In the genomic region with DNA sequence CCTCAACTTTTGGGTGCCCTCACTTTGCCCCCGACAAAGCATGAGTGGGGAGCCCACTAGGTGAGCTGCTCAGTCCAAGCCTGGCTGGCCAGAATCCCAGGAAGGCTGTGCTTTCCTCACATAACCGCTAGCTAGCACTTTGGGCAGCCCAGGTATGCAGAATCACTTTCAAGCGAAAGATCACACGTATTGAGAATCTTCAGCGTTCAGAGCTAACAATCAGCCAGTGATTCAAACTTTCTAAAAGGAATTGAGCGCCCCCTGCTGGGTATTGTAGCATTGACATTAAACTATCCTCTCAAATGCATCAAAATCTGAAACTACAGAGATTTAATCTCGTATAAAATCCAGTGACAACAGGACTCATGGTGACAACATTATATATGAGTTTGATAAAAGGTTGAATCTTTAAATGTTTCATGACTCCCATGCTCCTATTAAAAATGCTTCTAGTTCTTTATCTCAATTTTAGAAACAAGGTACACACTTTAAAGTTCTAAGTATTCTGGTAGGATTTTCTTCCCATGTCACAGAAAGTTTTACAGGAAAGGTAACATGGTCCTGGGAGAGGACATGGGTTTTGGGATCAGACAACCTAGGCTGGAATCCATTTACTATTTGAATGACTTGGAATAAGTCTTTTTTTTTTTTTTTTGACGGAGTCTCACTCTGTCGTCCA, we compare ENCODE assay signal across 9 cellular contexts. TPM values are rescaled to one million over a fixed set of nuclear protein-coding genes. Genes with fewer than 3 reads are reported as not detected.
DNase-seq lines count a peak whose midpoint lies in the region; ATAC-seq and TF ChIP-seq lines count a peak whose summit lies in the region.
"Had no signal": no experiment of that assay in that cellular context is flagged by ENCODE, and none has a peak within 500 bp of the region (broad histone marks: within the 10 kb centered on the region; RNA-seq: fewer than 3 reads in every experiment).

No MANE protein-coding gene starts in this region.

- peak; percentile 70 to 78 for TF ChIP-seq CTCF in Caco-2 (IDR thresholded peaks at IDR 0.05; ENCODE audit: insufficient read depth in 1 of 2, low read depth in 1 of 2, low read length in 1 of 2, severe bottlenecking in 1 of 2, unreplicated experiment in 1 of 2)
- peak; percentile 60 for TF ChIP-seq CTCF in HFF-Myc (IDR thresholded peaks at IDR 0.05; ENCODE audit: low read depth, low read length, missing control alignments)
- TF ChIP-seq CTCF in coronary artery (IDR thresholded peaks at IDR 0.05), result peak; percentile 66
- TF ChIP-seq CTCF in lower leg skin (IDR thresholded peaks at IDR 0.05), result no peak

- POLR2A ChIA-PET in Caco-2 (lab: Charles Lee), result interaction anchor here (0.8 to 1.6 kb wide), 6 partner anchors 12 to 165 kb away, joined by 3 to 11 read pairs (median 6); partner anchors contain the start of genes AMOTL2, ANAPC13 and CEP63

- CTCF ChIA-PET in Caco-2 (lab: Charles Lee), result interaction anchor here (0.6 to 3.9 kb wide), 26 partner anchors 12 to 954 kb away, joined by 3 to 37 read pairs (median 4); partner anchors contain the start of genes AMOTL2, ANAPC13 and CEP63

- no peaks in the 10 kb centered on the region for H3K9me3 Mint-ChIP-seq in Caco-2 (ENCODE audit: unreplicated experiment)
- H3K9me3 Mint-ChIP-seq in activated CD4-positive, alpha-beta T cell treated with anti-CD3 and anti-CD28 coated beads, Interleukin-2, amount 10 ng/mL, durations not matched to agents 24 days and 14 days, result no peaks in the 10 kb centered on the region
- H3K9me3 Mint-ChIP-seq: T-helper 1 cell treated with Interleukin-12 subunit alpha and Interleukin-12 subunit beta and Interleukin-4 antibody, amounts not matched to agents 30 μg/mL and 1 μg/mL, for 36 hours had no signal

- intact Hi-C loops in Caco-2 (cut with micrococcal nuclease; ENCODE audit: unreplicated experiment), result loop anchor here (1.0 to 2.0 kb wide), 4 partner anchors 100 to 261 kb away; partner anchors contain the start of gene AMOTL2
- intact Hi-C loops in activated CD4-positive, alpha-beta T cell treated with anti-CD3 and anti-CD28 coated beads, Interleukin-2, amount 10 ng/mL, durations not matched to agents 24 days and 14 days (cut with micrococcal nuclease), result loop anchor here (1.0 kb wide), 3 partner anchors 166 to 277 kb away; no protein-coding TSS in a partner anchor
- intact Hi-C loops in lower leg skin (cut with DNase I; ENCODE audit: low total_unique reads), result loop anchor here (5.0 to 10.0 kb wide), 2 partner anchors 99 to 167 kb away; partner anchors contain the start of gene AMOTL2

- no peak for ATAC-seq in GM18909 (IDR thresholded peaks at IDR 0.05; ENCODE audit: poor library complexity, unreplicated experiment)

- TF ChIP-seq POLR2A in lower leg skin (IDR thresholded peaks at IDR 0.05), result no peak

- 14 to 21% methylated on average over 9 of the region's 9 CpGs for WGBS in lower leg skin, 2 donors

- H3K27ac ChIP-seq in coronary artery, result no peak overlapping the region

- H3K4me3 ChIP-seq in Caco-2 (ENCODE audit: low read depth, low read length) (no peak overlapping the region), HFF-Myc (replicated peaks; ENCODE audit: low read depth, low read length) (no peak overlapping the region), coronary artery (no peak overlapping the region), lower leg skin (ENCODE audit: low read depth, poor library complexity, severe bottlenecking) (no peak overlapping the region)

- H3K9me3 ChIP-seq in Caco-2, result no peaks in the 10 kb centered on the region

- no peak overlapping the region for H3K27ac Mint-ChIP-seq in Caco-2 (ENCODE audit: unreplicated experiment)
- no peak overlapping the region for H3K27ac Mint-ChIP-seq in activated CD4-positive, alpha-beta T cell treated with anti-CD3 and anti-CD28 coated beads, Interleukin-2, amount 10 ng/mL, durations not matched to agents 24 days and 14 days
- H3K27ac Mint-ChIP-seq: T-helper 1 cell treated with Interleukin-12 subunit alpha and Interleukin-12 subunit beta and Interleukin-4 antibody, amounts not matched to agents 30 μg/mL and 1 μg/mL, for 36 hours had no signal

- no TSS peak for BruUV-seq in Caco-2 (replicated peaks; lab: Mats Ljungman, UMichigan)

- H3K4me1 ChIP-seq in Caco-2, result peaks cover 39% of the 10 kb centered on the region

- DNase-seq in Caco-2, result peak; percentile 77 to 84
- DNase-seq in HFF-Myc (ENCODE audit: extremely low read depth, low read depth), result peak; percentile 81
- peak; percentile 62 for DNase-seq in NCI-H345 (lab: John Stamatoyannopoulos, UW)
- DNase-seq in activated CD4-positive, alpha-beta T cell treated with anti-CD3 and anti-CD28 coated beads, Interleukin-2, amount 10 ng/mL, durations not matched to agents 24 days and 14 days, result peak; percentile 93
- no peak for DNase-seq in coronary artery (ENCODE audit: low spot score)
- DNase-seq in lower leg skin (ENCODE audit: low spot score in 2 of 2), result peak; percentile 88 to 95
- peak; percentile 76 for DNase-seq in stimulated activated CD8-positive, alpha-beta memory T cell treated with anti-CD3 and anti-CD28 coated beads, Interleukin-12 subunit alpha, Interleukin-12 subunit beta, amount 100 ng/mL, for 1 hour (ENCODE audit: low read depth)

- H3K4me3 Mint-ChIP-seq in Caco-2 (ENCODE audit: unreplicated experiment), result no peak overlapping the region
- H3K4me3 Mint-ChIP-seq in activated CD4-positive, alpha-beta T cell treated with anti-CD3 and anti-CD28 coated beads, Interleukin-2, amount 10 ng/mL, durations not matched to agents 24 days and 14 days, result no peak overlapping the region
- H3K4me3 Mint-ChIP-seq: T-helper 1 cell treated with Interleukin-12 subunit alpha and Interleukin-12 subunit beta and Interleukin-4 antibody, amounts not matched to agents 30 μg/mL and 1 μg/mL, for 36 hours had no signal

- peaks cover 10% of the 10 kb centered on the region for H3K4me1 Mint-ChIP-seq in Caco-2 (ENCODE audit: low read depth, unreplicated experiment)
- no peaks in the 10 kb centered on the region for H3K4me1 Mint-ChIP-seq in activated CD4-positive, alpha-beta T cell treated with anti-CD3 and anti-CD28 coated beads, Interleukin-2, amount 10 ng/mL, durations not matched to agents 24 days and 14 days

- peaks cover 18% of the 10 kb centered on the region for H3K36me3 Mint-ChIP-seq in Caco-2 (ENCODE audit: insufficient read depth, unreplicated experiment)
- peaks cover 19% of the 10 kb centered on the region for H3K36me3 Mint-ChIP-seq in activated CD4-positive, alpha-beta T cell treated with anti-CD3 and anti-CD28 coated beads, Interleukin-2, amount 10 ng/mL, durations not matched to agents 24 days and 14 days (ENCODE audit: low read depth)

- no peaks in the 10 kb centered on the region for H3K27me3 ChIP-seq in Caco-2 (replicated peaks; ENCODE audit: control insufficient read depth, insufficient read depth, low read length)

- peaks cover 2% of the 10 kb centered on the region; the same call in 1 of the 2 replicates for H3K36me3 ChIP-seq in Caco-2 (ENCODE audit: control insufficient read depth, insufficient read depth, low read length)

- H3K27me3 Mint-ChIP-seq in Caco-2 (ENCODE audit: insufficient read depth, unreplicated experiment), result no peaks in the 10 kb centered on the region
- no peaks in the 10 kb centered on the region for H3K27me3 Mint-ChIP-seq in activated CD4-positive, alpha-beta T cell treated with anti-CD3 and anti-CD28 coated beads, Interleukin-2, amount 10 ng/mL, durations not matched to agents 24 days and 14 days

RNA-seq across cellular contexts. Expression of gene ANAPC13, which starts 11.8 kb away (rescaled TPM):
- total RNA-seq in Caco-2 (2022) (47.6 and 57.0 TPM in 2 replicates), lower leg skin (10 to 100 TPM; 28.4 to 52.0 (median 35.9) TPM)
- 29.7 and 30.0 TPM in 2 replicates for total RNA-seq in activated CD4-positive, alpha-beta T cell treated with anti-CD3 and anti-CD28 coated beads, Interleukin-2, amount 10 ng/mL, durations not matched to agents 24 days and 14 days

RNA-seq across cellular contexts. Expression of gene CEP63, which starts 11.8 kb away (rescaled TPM):
- total RNA-seq in Caco-2 (2022), result 21.3 and 21.9 TPM in 2 replicates
- total RNA-seq in activated CD4-positive, alpha-beta T cell treated with anti-CD3 and anti-CD28 coated beads, Interleukin-2, amount 10 ng/mL, durations not matched to agents 24 days and 14 days, result 18.6 and 20.5 TPM in 2 replicates
- 10 to 100 TPM; 15.6 to 23.2 (median 18.1) TPM for total RNA-seq in lower leg skin

Comparison
In these comparisons a context has a peak if more than half of its experiments do, and no peak if none do; other contexts are left out.
1. CTCF ChIP-seq: peak in Caco-2 (2 of 2), HFF-Myc (single experiment) and coronary artery (single experiment); none in lower leg skin (0 of 3).